8 cellular contexts compared by ENCODE assay signal in the genomic region with DNA sequence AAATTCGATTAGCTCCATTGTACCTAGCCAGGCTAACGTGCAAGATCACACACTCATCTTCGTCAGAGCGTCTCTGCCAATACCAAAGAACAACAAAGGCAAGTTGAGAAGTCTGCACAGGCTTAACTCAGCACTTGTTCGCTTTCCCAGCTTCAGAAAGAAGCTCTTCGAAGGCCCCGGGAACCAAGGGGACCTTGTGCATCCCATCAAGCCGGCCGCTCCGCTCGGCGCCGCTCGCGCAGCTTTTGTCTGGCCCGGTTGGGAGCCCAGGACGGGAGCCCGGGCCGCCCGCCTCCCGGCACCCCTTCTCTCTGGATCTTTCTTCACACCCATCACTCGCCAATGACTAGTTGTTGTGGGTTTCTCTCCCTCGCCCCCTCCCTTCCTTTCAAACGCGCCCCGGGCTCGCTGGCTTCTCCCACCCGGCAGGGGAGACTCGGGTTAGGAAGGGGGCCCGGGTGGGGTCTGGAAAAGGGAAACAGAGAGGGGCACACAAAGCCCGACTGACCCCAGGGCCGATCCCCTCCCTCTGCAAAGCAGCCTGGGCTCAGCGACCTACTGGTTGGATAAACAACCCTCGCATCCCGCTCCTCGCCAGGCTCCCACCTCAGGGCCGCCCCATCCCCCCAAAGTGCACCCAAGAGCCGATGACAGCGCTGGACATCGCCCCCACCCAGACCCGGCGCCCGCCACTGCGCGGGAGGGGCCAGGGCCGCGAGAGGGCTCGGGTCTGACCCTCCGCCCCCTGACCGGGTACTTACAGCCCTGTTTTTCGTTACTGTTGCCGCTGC. TPM values are rescaled to one million over a fixed set of nuclear protein-coding genes. Genes with fewer than 3 reads are reported as not detected.
DNase-seq lines count a peak whose midpoint lies in the region; ATAC-seq, FAIRE-seq and TF ChIP-seq lines count a peak whose summit lies in the region.

No MANE protein-coding gene starts in this region.

- WGBS in suprapubic skin: under 1% methylated on average over 32 of the region's 52 CpGs

- H3K27me3 ChIP-seq in foreskin keratinocyte: no peaks in the 10 kb centered on the region
- no peaks in the 10 kb centered on the region for H3K27me3 ChIP-seq in neuron (ENCODE audit: insufficient read depth, low read length)
- H3K27me3 ChIP-seq in suprapubic skin: no peaks in the 10 kb centered on the region

- TF ChIP-seq EP300 in suprapubic skin (IDR thresholded peaks at IDR 0.05): no peak

- H3K4me1 ChIP-seq in foreskin keratinocyte: peaks cover 8% of the 10 kb centered on the region
- peaks cover 19% of the 10 kb centered on the region for H3K4me1 ChIP-seq in neuron (ENCODE audit: insufficient read depth, low read length)
- H3K4me1 ChIP-seq in suprapubic skin: peaks cover 46% of the 10 kb centered on the region

- H3K4me3 ChIP-seq in neuron (ENCODE audit: low read length) (peak overlapping the region; percentile 83), suprapubic skin (peak overlapping the region; percentile 99)

- H3K9me3 ChIP-seq in neuron (ENCODE audit: low read length) (no peaks in the 10 kb centered on the region), suprapubic skin (no peaks in the 10 kb centered on the region)

- H2AFZ ChIP-seq in neuron (ENCODE audit: low read depth, low read length): peak overlapping the region; percentile 41

- peak overlapping the region; percentile 93 for H3K27ac ChIP-seq in foreskin keratinocyte
- peak overlapping the region; percentile 94 for H3K27ac ChIP-seq in suprapubic skin

- no peak for TF ChIP-seq POLR2A in suprapubic skin (IDR thresholded peaks at IDR 0.05)

- no peak for FAIRE-seq in RCC 7860 (lab: Jason Lieb, UNC)

- H3K36me3 ChIP-seq in neuron (ENCODE audit: insufficient read depth, low read length): peaks cover 4% of the 10 kb centered on the region
- H3K36me3 ChIP-seq in suprapubic skin: no peaks in the 10 kb centered on the region

- TF ChIP-seq CTCF in foreskin keratinocyte (conservative IDR thresholded peaks at IDR 0.05) (no peak), suprapubic skin (IDR thresholded peaks at IDR 0.05) (no peak)

- DNase-seq in AG20443 (ENCODE audit: low spot score) (peak; percentile 57), RCC 7860 (ENCODE audit: low spot score) (peak; percentile 36), foreskin keratinocyte (peak in 1 of 2 donors; percentile 60), suprapubic skin (ENCODE audit: low spot score in 2 of 2) (peak; percentile 86)
- DNase-seq in activated effector memory CD4-positive, alpha-beta T cell treated with anti-CD3 and anti-CD28 coated beads, Interleukin-2, amount 50 U/mL, for 16 hours: peak; percentile 81

- ATAC-seq in GM18909 (IDR thresholded peaks at IDR 0.05; ENCODE audit: poor library complexity, unreplicated experiment) (peak; percentile 46), HG03342 (IDR thresholded peaks at IDR 0.05; ENCODE audit: unreplicated experiment) (peak; percentile 33), foreskin keratinocyte (peak; percentile 56)

RNA-seq across cellular contexts. Expression of a gene that starts 0.5 kb away (rescaled TPM):
- total RNA-seq in foreskin keratinocyte (44.6 and 47.6 TPM in 2 replicates), suprapubic skin (10 to 100 TPM; 53.3 to 99.5 (median 67.6) TPM)
- polyA plus RNA-seq in foreskin keratinocyte: 5.1 and 5.9 TPM in 2 replicates
